ENCODE assay signal across 15 cellular contexts in the genomic region with DNA sequence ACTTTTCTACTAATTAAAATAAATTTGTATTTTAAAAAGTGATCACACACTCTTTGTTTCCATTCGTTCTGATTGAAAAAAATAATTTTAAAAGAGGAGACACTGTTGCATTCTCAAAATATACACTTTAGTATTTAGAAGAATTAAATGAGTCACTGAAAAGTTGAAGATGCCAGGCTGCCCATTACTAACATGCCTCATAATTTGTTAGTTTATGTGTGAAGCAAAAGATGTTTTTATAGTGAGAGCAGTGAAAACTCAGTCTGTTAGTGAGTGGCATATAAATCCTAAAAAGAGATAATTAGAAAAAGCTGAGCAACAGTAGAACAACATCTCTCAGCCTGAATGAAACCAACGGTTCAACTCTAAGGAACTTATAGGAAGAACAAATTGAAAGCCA.
"Had no signal": no experiment of that assay in that cellular context is flagged by ENCODE, and none has a peak within 500 bp of the region (broad histone marks: within the 10 kb centered on the region; RNA-seq: fewer than 3 reads in every experiment).

No MANE protein-coding gene starts in this region.

- H3K9me3 ChIP-seq: mucosa of descending colon, prostate gland, right atrium auricular region, testis had no signal

- H3K36me3 ChIP-seq: prostate gland had no signal

- H3K27ac ChIP-seq: cardiac muscle cell, prostate gland, right atrium auricular region, testis had no signal

- H3K4me3 ChIP-seq: cardiac muscle cell, mucosa of descending colon, prostate gland, right atrium auricular region, testis had no signal

- DNase-seq: activated B cell treated with CpG ODN at 0.5 μM for 24 hours; activated CD4-positive, alpha-beta memory T cell treated with anti-CD3 and anti-CD28 coated beads for 36 hours; activated CD4-positive, alpha-beta T cell treated with anti-CD3 and anti-CD28 coated beads for 4 hours; activated T-cell treated with anti-CD3 and anti-CD28 coated beads for 4 hours; amniotic stem cell; endodermal cell; left cardiac atrium; mesenchymal stem cell; mucosa of descending colon; naive B cell; stimulated activated naive CD8-positive, alpha-beta T cell treated with anti-CD3 and anti-CD28 coated beads, Interleukin-15, amount 100 ng/mL, for 72 hours; testis had no signal

- H3K4me1 ChIP-seq: prostate gland, right atrium auricular region, testis had no signal

- H3K27me3 ChIP-seq: cardiac muscle cell, right atrium auricular region, testis had no signal
